ENCODE assay signal across 13 cellular contexts in the genomic region with DNA sequence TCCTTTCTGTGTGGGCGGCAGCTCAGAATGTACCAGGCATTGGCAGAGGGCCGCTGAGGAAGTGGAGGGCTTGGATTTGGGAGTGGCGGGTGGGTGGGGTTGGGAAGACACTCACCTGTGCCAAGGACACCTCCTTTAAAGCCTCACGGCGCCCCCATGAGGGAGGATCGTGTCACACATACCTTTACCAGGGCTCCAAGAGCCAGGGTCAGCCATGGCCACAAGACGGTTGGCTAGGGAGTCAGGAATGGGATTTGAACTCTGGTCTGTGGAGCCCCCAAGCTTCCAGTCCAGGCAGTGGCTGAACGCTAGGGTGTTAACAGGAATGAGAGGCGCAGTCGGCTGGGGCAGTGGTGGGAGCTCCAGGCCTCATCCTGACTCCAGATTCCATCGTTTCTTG. TPM values are rescaled to one million over a fixed set of nuclear protein-coding genes. Genes with fewer than 3 reads are reported as not detected.
A peak's percentile ranks its signal among the peaks of the same experiment; 100 is the strongest.
DNase-seq lines count a peak whose midpoint lies in the region; ATAC-seq and TF ChIP-seq lines count a peak whose summit lies in the region.
"Had no signal": no experiment of that assay in that cellular context is flagged by ENCODE, and none has a peak within 500 bp of the region (broad histone marks: within the 10 kb centered on the region; RNA-seq: fewer than 3 reads in every experiment).

No MANE protein-coding gene starts in this region.

- WGBS in mesenchymal stem cell: 54% methylated on average over 10 of the region's 11 CpGs

- H2BK120ac ChIP-seq in mesenchymal stem cell (ENCODE audit: low read depth, low read length): no peak overlapping the region

- no peaks in the 10 kb centered on the region for H3K36me3 Mint-ChIP-seq in natural killer cell
- no peaks in the 10 kb centered on the region for H3K36me3 Mint-ChIP-seq in activated T-helper 1 cell treated with anti-CD3 and anti-CD28 coated beads, Interleukin-12 subunit alpha, Interleukin-12 subunit beta, Interleukin-2, Interleukin-4 antibody, amounts not matched to agents 30 ng/mL and 10 ng/mL and 1 ng/mL, durations not matched to agents 14 hours and 24 hours and 36 hours (ENCODE audit: low read depth)

- H3K9ac ChIP-seq in mesenchymal stem cell (ENCODE audit: low read length): peak overlapping the region; percentile 98

- TF ChIP-seq CTCF in AG09309 (IDR thresholded peaks at IDR 0.05; ENCODE audit: control insufficient read depth, insufficient read depth, low read depth, low read length, missing control alignments): peak; percentile 29
- TF ChIP-seq CTCF in choroid plexus epithelial cell (conservative IDR thresholded peaks at IDR 0.05; ENCODE audit: low read depth, low read length): no peak
- no peak for TF ChIP-seq CTCF in natural killer cell (IDR thresholded peaks at IDR 0.05)
- peak in 26 of 56 donors; percentile 8 to 44 (median 23) for TF ChIP-seq CTCF in dorsolateral prefrontal cortex (IDR thresholded peaks at IDR 0.05 in 54 of 56, conservative IDR thresholded peaks at IDR 0.05 in 2 of 56; ENCODE audit: low read depth in 1 of 56, partially characterized antibody in 56 of 56)

- no peak overlapping the region for H2BK12ac ChIP-seq in mesenchymal stem cell (ENCODE audit: low read length in 2 of 2)

- no peak overlapping the region for H2AFZ ChIP-seq in mesenchymal stem cell (ENCODE audit: low read depth, low read length)
- H2AFZ ChIP-seq: PC-9 had no signal

- intact Hi-C loops in natural killer cell (cut with micrococcal nuclease) (loop anchor here (5.0 kb wide), 1 partner anchor 51 kb away; a partner anchor contains a TSS), dorsolateral prefrontal cortex (cut with DNase I) (loop anchor here in 1 of 2 donors (5.0 kb wide), 1 partner anchor 161 kb away; the partner anchor contains the start of gene CAPZB)
- intact Hi-C loops in activated T-helper 1 cell treated with anti-CD3 and anti-CD28 coated beads, Interleukin-12 subunit alpha, Interleukin-12 subunit beta, Interleukin-2, Interleukin-4 antibody, amounts not matched to agents 30 ng/mL and 10 ng/mL and 1 ng/mL, durations not matched to agents 14 hours and 24 hours and 36 hours (cut with micrococcal nuclease): no loop called here

- H3K27ac ChIP-seq in mesenchymal stem cell (ENCODE audit: low read length, poor library complexity, severe bottlenecking): no peak overlapping the region
- peak overlapping the region in 20 of 59 donors; percentile 13 to 90 (median 61) for H3K27ac ChIP-seq in dorsolateral prefrontal cortex
- H3K27ac ChIP-seq: PC-9 had no signal

- peaks cover 0 to 9% of the 10 kb centered on the region in 2 donors for H3K27me3 Mint-ChIP-seq in natural killer cell (ENCODE audit: low read depth in 2 of 2)
- H3K27me3 Mint-ChIP-seq in activated T-helper 1 cell treated with anti-CD3 and anti-CD28 coated beads, Interleukin-12 subunit alpha, Interleukin-12 subunit beta, Interleukin-2, Interleukin-4 antibody, amounts not matched to agents 30 ng/mL and 10 ng/mL and 1 ng/mL, durations not matched to agents 14 hours and 24 hours and 36 hours (ENCODE audit: insufficient read depth): no peaks in the 10 kb centered on the region

- H3K4me1 ChIP-seq in mesenchymal stem cell (ENCODE audit: control insufficient read depth, insufficient read depth, low read depth, low read length): peaks cover 31% of the 10 kb centered on the region

- no peak overlapping the region for H3K4ac ChIP-seq in mesenchymal stem cell (ENCODE audit: low read depth in 1 of 2, low read length in 2 of 2)

- peak overlapping the region; percentile 78 for H2AK5ac ChIP-seq in mesenchymal stem cell (ENCODE audit: low read length, severe bottlenecking)

- H3K23ac ChIP-seq in mesenchymal stem cell (ENCODE audit: low read length in 2 of 2): no peak overlapping the region

- no peak overlapping the region for H3K4me3 Mint-ChIP-seq in natural killer cell
- no peak overlapping the region for H3K4me3 Mint-ChIP-seq in activated T-helper 1 cell treated with anti-CD3 and anti-CD28 coated beads, Interleukin-12 subunit alpha, Interleukin-12 subunit beta, Interleukin-2, Interleukin-4 antibody, amounts not matched to agents 30 ng/mL and 10 ng/mL and 1 ng/mL, durations not matched to agents 14 hours and 24 hours and 36 hours
- H3K4me3 Mint-ChIP-seq: stimulated activated naive CD8-positive, alpha-beta T cell treated with anti-CD3 and anti-CD28 coated beads, Interleukin-15, Interleukin-2, amounts not matched to agents 100 ng/mL and 50 ng/mL, for 24 hours had no signal

- no peak overlapping the region for H4K91ac ChIP-seq in mesenchymal stem cell (ENCODE audit: low read length)

- H3K14ac ChIP-seq in mesenchymal stem cell (ENCODE audit: low read length in 2 of 2): no peak overlapping the region

- H3K4me3 ChIP-seq in AG09309 (ENCODE audit: control insufficient read depth, low read depth, low read length) (no peak overlapping the region), H7 (ENCODE audit: insufficient read depth, low read depth, low read length) (no peak overlapping the region), choroid plexus epithelial cell (ENCODE audit: low read depth, low read length) (peak overlapping the region; percentile 91), mesenchymal stem cell (ENCODE audit: insufficient read depth in 1 of 2, low read depth in 1 of 2, low read length in 2 of 2) (no peak overlapping the region), dorsolateral prefrontal cortex (no peak overlapping the region)
- H3K4me3 ChIP-seq: PC-9 had no signal

- H3K9me3 ChIP-seq in mesenchymal stem cell (ENCODE audit: control insufficient read depth, low read length): no peaks in the 10 kb centered on the region

- no peak overlapping the region for H3K4me2 ChIP-seq in mesenchymal stem cell (ENCODE audit: low read length, poor library complexity, severe bottlenecking)
- H3K4me2 ChIP-seq: PC-9 had no signal

- H3K36me3 ChIP-seq in H7 (replicated peaks; ENCODE audit: control insufficient read depth, insufficient read depth, low read length): no peaks in the 10 kb centered on the region
- peaks cover 3 to 9% of the 10 kb centered on the region in 2 experiments for H3K36me3 ChIP-seq in mesenchymal stem cell (ENCODE audit: control insufficient read depth in 1 of 2, insufficient read depth in 2 of 2, low read depth in 1 of 2, low read length in 2 of 2)

- H2BK5ac ChIP-seq in mesenchymal stem cell (ENCODE audit: low read depth, low read length, poor library complexity, severe bottlenecking): no peak overlapping the region

- no peaks in the 10 kb centered on the region for H3K9me3 Mint-ChIP-seq in natural killer cell
- no peaks in the 10 kb centered on the region for H3K9me3 Mint-ChIP-seq in activated T-helper 1 cell treated with anti-CD3 and anti-CD28 coated beads, Interleukin-12 subunit alpha, Interleukin-12 subunit beta, Interleukin-2, Interleukin-4 antibody, amounts not matched to agents 30 ng/mL and 10 ng/mL and 1 ng/mL, durations not matched to agents 14 hours and 24 hours and 36 hours
- H3K9me3 Mint-ChIP-seq: stimulated activated naive CD8-positive, alpha-beta T cell treated with anti-CD3 and anti-CD28 coated beads, Interleukin-15, Interleukin-2, amounts not matched to agents 100 ng/mL and 50 ng/mL, for 24 hours had no signal

- peaks cover 22% of the 10 kb centered on the region for H3K27me3 ChIP-seq in H7 (ENCODE audit: control insufficient read depth, insufficient read depth, low read length)
- no peaks in the 10 kb centered on the region for H3K27me3 ChIP-seq in mesenchymal stem cell (ENCODE audit: control insufficient read depth in 1 of 2, insufficient read depth in 1 of 2, low read length in 2 of 2)
- peaks cover 0 to 2% (median 0%) of the 10 kb centered on the region in 45 donors for H3K27me3 ChIP-seq in dorsolateral prefrontal cortex

- ATAC-seq in natural killer cell: no peak
- ATAC-seq: right cardiac atrium had no signal

- H2BK15ac ChIP-seq in mesenchymal stem cell (ENCODE audit: low read depth, poor library complexity, severe bottlenecking): no peak overlapping the region

- H4K8ac ChIP-seq in mesenchymal stem cell (ENCODE audit: low read length): no peak overlapping the region

- DNase-seq in AG09309 (ENCODE audit: low read depth) (no peak), H7 (peak; percentile 93), choroid plexus epithelial cell (ENCODE audit: low read depth) (peak; percentile 55), mesenchymal stem cell (peak; percentile 20), natural killer cell (no peak), dorsolateral prefrontal cortex (no peak)
- DNase-seq in central memory CD4-positive, alpha-beta T cell: no peak
- no peak for DNase-seq in activated T-helper 1 cell treated with anti-CD3 and anti-CD28 coated beads, Interleukin-12 subunit alpha, Interleukin-12 subunit beta, Interleukin-2, Interleukin-4 antibody, amounts not matched to agents 30 ng/mL and 10 ng/mL and 1 ng/mL, durations not matched to agents 14 hours and 24 hours and 36 hours (ENCODE audit: low spot score)
- DNase-seq: GF-D8 had no signal

- H3K18ac ChIP-seq in mesenchymal stem cell (ENCODE audit: low read depth in 1 of 2, low read length in 2 of 2): no peak overlapping the region

- H3K4me1 Mint-ChIP-seq in natural killer cell: peaks cover 12 to 14% of the 10 kb centered on the region in 2 donors
- peaks cover 29% of the 10 kb centered on the region for H3K4me1 Mint-ChIP-seq in activated T-helper 1 cell treated with anti-CD3 and anti-CD28 coated beads, Interleukin-12 subunit alpha, Interleukin-12 subunit beta, Interleukin-2, Interleukin-4 antibody, amounts not matched to agents 30 ng/mL and 10 ng/mL and 1 ng/mL, durations not matched to agents 14 hours and 24 hours and 36 hours (ENCODE audit: low read depth)

- H3K79me1 ChIP-seq in mesenchymal stem cell (replicated peaks; ENCODE audit: low read length, poor library complexity, severe bottlenecking): peaks cover 33% of the 10 kb centered on the region

- no peak overlapping the region for H3K27ac Mint-ChIP-seq in natural killer cell
- no peak overlapping the region for H3K27ac Mint-ChIP-seq in activated T-helper 1 cell treated with anti-CD3 and anti-CD28 coated beads, Interleukin-12 subunit alpha, Interleukin-12 subunit beta, Interleukin-2, Interleukin-4 antibody, amounts not matched to agents 30 ng/mL and 10 ng/mL and 1 ng/mL, durations not matched to agents 14 hours and 24 hours and 36 hours

RNA-seq across cellular contexts. Expression of gene NBL1, which starts 4.6 kb away (rescaled TPM):
- 26.9 and 47.4 TPM in 2 replicates for total RNA-seq in H7 (2014; rRNA removed; shearing (Covaris generic))
- 59.5 TPM for polyA plus RNA-seq in mesenchymal stem cell (2013, experiment 1 of 2)
- 63.3 TPM for polyA plus RNA-seq in mesenchymal stem cell (2013, experiment 2 of 2)
- total RNA-seq in natural killer cell (10 to 100 TPM; 10.7 to 18.4 (median 11.4) TPM), dorsolateral prefrontal cortex (100 to 1,000 TPM in 107 of 120 experiments, 10 to 100 TPM in 13; 50.1 to 208 (median 129) TPM)
- total RNA-seq in activated T-helper 1 cell treated with anti-CD3 and anti-CD28 coated beads, Interleukin-12 subunit alpha, Interleukin-12 subunit beta, Interleukin-2, Interleukin-4 antibody, amounts not matched to agents 30 ng/mL and 10 ng/mL and 1 ng/mL, durations not matched to agents 14 hours and 24 hours and 36 hours: 53.0 and 55.5 TPM in 2 replicates

RNA-seq across cellular contexts. Expression of gene HTR6, which starts 16.0 kb away (rescaled TPM):
- total RNA-seq in H7 (2014; rRNA removed; shearing (Covaris generic)): 0.45 and 1.9 TPM in 2 replicates
- not detected for polyA plus RNA-seq in mesenchymal stem cell (2013, experiment 1 of 2)
- not detected for polyA plus RNA-seq in mesenchymal stem cell (2013, experiment 2 of 2)
- total RNA-seq in natural killer cell (under 1 TPM in 1 of 3 donors, not detected in 2; 0.18 TPM), dorsolateral prefrontal cortex (1 to 10 TPM; 1.0 to 7.2 (median 3.3) TPM)
- not detected in 2 replicates for total RNA-seq in activated T-helper 1 cell treated with anti-CD3 and anti-CD28 coated beads, Interleukin-12 subunit alpha, Interleukin-12 subunit beta, Interleukin-2, Interleukin-4 antibody, amounts not matched to agents 30 ng/mL and 10 ng/mL and 1 ng/mL, durations not matched to agents 14 hours and 24 hours and 36 hours
- total RNA-seq: HT1080, PC-9, right cardiac atrium had no signal
- polyA plus RNA-seq: right cardiac atrium had no signal

Comparison
In these comparisons a context has a peak if more than half of its experiments do, and no peak if none do; other contexts are left out.
1. DNase-seq: peak in H7 (single experiment), choroid plexus epithelial cell (single experiment) and mesenchymal stem cell (single experiment); none in AG09309 (single experiment), central memory CD4-positive, alpha-beta T cell (single experiment), natural killer cell (single experiment), activated T-helper 1 cell treated with anti-CD3 and anti-CD28 coated beads, Interleukin-12 subunit alpha, Interleukin-12 subunit beta, Interleukin-2, Interleukin-4 antibody, amounts not matched to agents 30 ng/mL and 10 ng/mL and 1 ng/mL, durations not matched to agents 14 hours and 24 hours and 36 hours (single experiment) and dorsolateral prefrontal cortex (0 of 10).